Comparison of ENCODE assay signal across 9 cellular contexts in genomic region chr1:89724369-89725015, GRCh38.
DNase-seq lines count a peak whose midpoint lies in the region; ATAC-seq, FAIRE-seq and TF ChIP-seq lines count a peak whose summit lies in the region.
"Had no signal": no experiment of that assay in that cellular context is flagged by ENCODE, and none has a peak within 500 bp of the region (broad histone marks: within the 10 kb centered on the region; RNA-seq: fewer than 3 reads in every experiment).

No MANE protein-coding gene starts in this region.

- peak overlapping the region; percentile 75 for H3K4me2 ChIP-seq in osteoblast (ENCODE audit: insufficient read depth, low read length)

- H3K4me3 ChIP-seq in GM12864 (ENCODE audit: low read depth, low read length) (no peak overlapping the region), bronchial epithelial cell (ENCODE audit: low read depth, low read length) (no peak overlapping the region), osteoblast (ENCODE audit: insufficient read depth, low read length) (peak overlapping the region; percentile 45)

- TF ChIP-seq CTCF in GM12864 (IDR thresholded peaks at IDR 0.05; ENCODE audit: low read depth, low read length, missing control alignments) (no peak), bronchial epithelial cell (IDR thresholded peaks at IDR 0.05; ENCODE audit: insufficient read depth, low read length, severe bottlenecking) (no peak), osteoblast (IDR thresholded peaks at IDR 0.05; ENCODE audit: extremely low read depth, low read depth, low read length) (no peak)

- FAIRE-seq in bronchial epithelial cell (lab: Jason Lieb, UNC) (no peak), frontal cortex (lab: Jason Lieb, UNC) (no peak)
- FAIRE-seq: H1 had no signal

- peak overlapping the region; percentile 84 for H3K27ac ChIP-seq in osteoblast (ENCODE audit: low read depth, low read length)

- ATAC-seq in HG02642 (IDR thresholded peaks at IDR 0.05; ENCODE audit: poor library complexity, unreplicated experiment), result peak; percentile 67

- H3K27me3 ChIP-seq in bronchial epithelial cell (ENCODE audit: control insufficient read depth, insufficient read depth, low read length), result no peaks in the 10 kb centered on the region
- H3K27me3 ChIP-seq in osteoblast (ENCODE audit: insufficient read depth, low read length), result no peaks in the 10 kb centered on the region

- H4K20me1 ChIP-seq in osteoblast (ENCODE audit: insufficient read depth, low read length), result no peaks in the 10 kb centered on the region

- H3K79me2 ChIP-seq in osteoblast (ENCODE audit: insufficient read depth, low read length), result no peaks in the 10 kb centered on the region

- H3K36me3 ChIP-seq in bronchial epithelial cell (ENCODE audit: control insufficient read depth, insufficient read depth, low read length) (no peaks in the 10 kb centered on the region), osteoblast (ENCODE audit: insufficient read depth, low read length) (no peaks in the 10 kb centered on the region)

- no peaks in the 10 kb centered on the region for H3K9me3 ChIP-seq in osteoblast (ENCODE audit: low read depth, low read length)

- peak overlapping the region; percentile 75 for H2AFZ ChIP-seq in osteoblast (ENCODE audit: low read length)

- H3K4me1 ChIP-seq in osteoblast (ENCODE audit: insufficient read depth, low read length), result peaks cover 29% of the 10 kb centered on the region

- DNase-seq in GM12864 (ENCODE audit: low read depth), result peak; percentile 36
- peak; percentile 63 for DNase-seq in RPMI7951 (ENCODE audit: low read depth)
- DNase-seq in bronchial epithelial cell (ENCODE audit: low read depth), result peak; percentile 93
- DNase-seq in osteoblast (ENCODE audit: insufficient read length, low spot score, missing footprints), result peak; percentile 76
- DNase-seq in midbrain (lab: John Stamatoyannopoulos, UW), result no peak
- no peak for DNase-seq in frontal cortex (ENCODE audit: low spot score in 2 of 2)
- no peak for DNase-seq in NCI-H1092 (lab: John Stamatoyannopoulos, UW)

Comparison
In these comparisons a context has a peak if more than half of its experiments do, and no peak if none do; other contexts are left out.
1. DNase-seq: peak in GM12864 (single experiment), RPMI7951 (single experiment), bronchial epithelial cell (single experiment) and osteoblast (single experiment); none in midbrain (single experiment), frontal cortex (0 of 2) and NCI-H1092 (single experiment).